ENCODE assay signal across 27 cellular contexts in genomic region chr16:59826767-59827166, GRCh38.
"Had no signal": no experiment of that assay in that cellular context is flagged by ENCODE, and none has a peak within 500 bp of the region (broad histone marks: within the 10 kb centered on the region; RNA-seq: fewer than 3 reads in every experiment).

No MANE protein-coding gene starts in this region.

- H3K4me1 ChIP-seq: stomach, suprapubic skin, testis, thyroid gland, tibial artery, tibial nerve, transverse colon, upper lobe of left lung, upper lobe of right lung, uterus, vagina had no signal

- DNase-seq: stimulated activated CD4-positive, alpha-beta T cell treated with anti-CD3 and anti-CD28 coated beads, Interleukin-2, amount 100 ng/mL, for 48 hours; stimulated activated CD4-positive, alpha-beta T cell treated with anti-CD3 and anti-CD28 coated beads, Interleukin-4, amount 100 ng/mL, for 1 hour; stimulated activated CD4-positive, alpha-beta T cell treated with anti-CD3 and anti-CD28 coated beads, Interleukin-4, amount 100 ng/mL, for 24 hours; stimulated activated CD4-positive, alpha-beta T cell treated with anti-CD3 and anti-CD28 coated beads, Interleukin-4, amount 100 ng/mL, for 4 hours; stimulated activated CD8-positive, alpha-beta memory T cell treated with anti-CD3 and anti-CD28 coated beads, Interleukin-4, amount 100 ng/mL, for 48 hours; stimulated activated naive B cell treated with anti-CD40 and anti-IgM and Interleukin-4, amounts not matched to agents 10 μg/mL and 1 μg/mL and 100 μg/mL, for 72 hours; stimulated activated naive CD4-positive, alpha-beta T cell; stimulated activated naive CD4-positive, alpha-beta T cell treated with Interleukin-2 at 50 U/mL for 16 hours; stimulated activated naive CD8-positive, alpha-beta T cell treated with anti-CD3 and anti-CD28 coated beads, Interleukin-15, amount 100 ng/mL, for 72 hours; stimulated activated naive CD8-positive, alpha-beta T cell treated with anti-CD3 and anti-CD28 coated beads, Interleukin-15, Interleukin-2, amounts not matched to agents 100 U/mL and 50 U/mL, for 24 hours; stomach; substantia nigra; testis; thyroid gland; tibial artery; transverse colon; trophoblast cell; upper lobe of left lung; upper lobe of right lung; uterus had no signal

- H3K4me3 ChIP-seq: stomach, suprapubic skin, testis, thoracic aorta, thyroid gland, tibial artery, tibial nerve, transverse colon, upper lobe of left lung, upper lobe of right lung, uterus, vagina had no signal

- H3K36me3 ChIP-seq: stomach, suprapubic skin, thoracic aorta, thyroid gland, tibial artery, tibial nerve, transverse colon, upper lobe of left lung, upper lobe of right lung, uterus, vagina had no signal

- FAIRE-seq: urothelium cell line had no signal

- H3K9me3 ChIP-seq: suprapubic skin, testis, thoracic aorta, thyroid gland, tibial artery, tibial nerve, upper lobe of left lung, upper lobe of right lung, uterus, vagina had no signal

- ATAC-seq: stimulated activated effector memory CD8-positive, alpha-beta T cell treated with anti-CD3 and anti-CD28 coated beads, Interleukin-12 subunit alpha, Interleukin-12 subunit beta, amount 100 ng/mL, for 72 hours; stimulated activated memory B cell treated with anti-CD40 and anti-IgM and Interleukin-4, amounts not matched to agents 10 μg/mL and 1 μg/mL and 100 μg/mL, for 72 hours; stimulated activated naive B cell treated with anti-CD40 and anti-IgM and Interleukin-4, amounts not matched to agents 10 μg/mL and 1 μg/mL and 100 μg/mL, for 72 hours; stimulated activated naive CD8-positive, alpha-beta T cell treated with anti-CD3 and anti-CD28 coated beads, Interleukin-15, amount 100 ng/mL, for 72 hours; stimulated activated naive CD8-positive, alpha-beta T cell treated with anti-CD3 and anti-CD28 coated beads, Interleukin-15, Interleukin-2, amounts not matched to agents 100 U/mL and 50 U/mL, for 24 hours; upper lobe of right lung had no signal

- H3K27me3 ChIP-seq: stomach, suprapubic skin, testis, thyroid gland, tibial artery, tibial nerve, transverse colon, upper lobe of left lung, upper lobe of right lung, uterus, vagina had no signal

- H3K27ac ChIP-seq: stomach, suprapubic skin, testis, thoracic aorta, thyroid gland, tibial artery, tibial nerve, transverse colon, upper lobe of left lung, upper lobe of right lung, uterus, vagina had no signal
